Comparison of ENCODE assay signal across 18 cellular contexts in the genomic region with DNA sequence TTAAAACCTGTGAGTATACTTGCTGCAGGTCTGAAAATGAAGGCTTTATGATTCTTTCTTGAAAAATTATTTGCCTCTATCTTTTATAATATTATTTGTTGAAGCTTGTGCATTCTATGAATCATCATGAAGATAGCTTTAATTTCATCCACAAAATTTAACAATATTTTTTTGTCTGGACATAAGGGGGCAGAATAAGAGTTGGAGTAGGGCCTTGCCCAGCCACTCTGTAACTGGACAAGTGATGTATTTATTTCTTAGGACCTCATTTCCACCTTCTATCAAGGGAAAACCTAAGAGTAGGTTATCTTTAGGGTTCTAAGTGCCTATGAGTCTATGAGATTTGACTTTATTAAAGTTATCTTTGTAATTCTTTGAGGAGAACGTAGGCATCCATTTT. TPM values are rescaled to one million over a fixed set of nuclear protein-coding genes. Genes with fewer than 3 reads are reported as not detected.
DNase-seq lines count a peak whose midpoint lies in the region; ATAC-seq and TF ChIP-seq lines count a peak whose summit lies in the region.
"Had no signal": no experiment of that assay in that cellular context is flagged by ENCODE, and none has a peak within 500 bp of the region (broad histone marks: within the 10 kb centered on the region; RNA-seq: fewer than 3 reads in every experiment).

No MANE protein-coding gene starts in this region.

- H3K4me1 ChIP-seq in SK-N-SH (ENCODE audit: control insufficient read depth in 1 of 2, insufficient read depth in 2 of 2, low read depth in 1 of 2, low read length in 1 of 2) (no peaks in the 10 kb centered on the region), PC-3 (ENCODE audit: insufficient read depth, low read length) (no peaks in the 10 kb centered on the region), GM23248 (ENCODE audit: insufficient read depth) (no peaks in the 10 kb centered on the region)

- H3K4me2 ChIP-seq in SK-N-SH (no peak overlapping the region), PC-3 (ENCODE audit: low read length) (no peak overlapping the region), GM23248 (ENCODE audit: unreplicated experiment) (no peak overlapping the region)

- H3K27me3 ChIP-seq in SK-N-SH (ENCODE audit: insufficient read depth) (no peaks in the 10 kb centered on the region), PC-3 (ENCODE audit: low read length) (no peaks in the 10 kb centered on the region), GM23248 (replicated peaks; ENCODE audit: insufficient read depth) (no peaks in the 10 kb centered on the region)

- in situ Hi-C loops in GM23248 (cut with MboI): no loop called here

- H3K9me3 Mint-ChIP-seq in osteocyte (ENCODE audit: unreplicated experiment): peaks cover 8% of the 10 kb centered on the region

- TF ChIP-seq RAD21 in SK-N-SH (IDR thresholded peaks at IDR 0.05; ENCODE audit: low read length): peak; percentile 41

- H3K27ac ChIP-seq in SK-N-SH (ENCODE audit: low read depth in 2 of 2, low read length in 1 of 2): no peak overlapping the region
- no peak overlapping the region for H3K27ac ChIP-seq in PC-3 (ENCODE audit: low read length)
- no peak overlapping the region for H3K27ac ChIP-seq in GM23248

- TF ChIP-seq CTCF in SK-N-SH (IDR thresholded peaks at IDR 0.05) (no peak), PC-3 (conservative IDR thresholded peaks at IDR 0.05; ENCODE audit: low read depth, low read length) (0 out of 2 replicates have a peak, but pooled peaks have one; percentile 15), fibroblast of the aortic adventitia (IDR thresholded peaks at IDR 0.05; ENCODE audit: insufficient read depth, low read length) (no peak), osteocyte (IDR thresholded peaks at IDR 0.05) (peak; percentile 36)

- H4K20me1 ChIP-seq in SK-N-SH (ENCODE audit: insufficient read depth) (no peaks in the 10 kb centered on the region), PC-3 (ENCODE audit: low read length) (no peaks in the 10 kb centered on the region), GM23248 (ENCODE audit: insufficient read depth) (no peaks in the 10 kb centered on the region)

- no peak overlapping the region for H3K4me3 ChIP-seq in SK-N-SH (ENCODE audit: low read depth in 2 of 2, low read length in 1 of 2)
- H3K4me3 ChIP-seq in PC-3 (ENCODE audit: low read length): no peak overlapping the region
- H3K4me3 ChIP-seq in fibroblast of the aortic adventitia (ENCODE audit: low read depth, low read length): no peak overlapping the region
- no peak overlapping the region for H3K4me3 ChIP-seq in GM23248
- H3K4me3 ChIP-seq: K562 had no signal

- ATAC-seq in SK-N-SH treated with all-trans-retinoic acid at 6 μM for 48 hours (no peak), PC-3 (no peak), GM19397 (IDR thresholded peaks at IDR 0.05; ENCODE audit: unreplicated experiment) (no peak)
- ATAC-seq: K562 had no signal

- no peak overlapping the region for H3K4me3 Mint-ChIP-seq in osteocyte (ENCODE audit: unreplicated experiment)

- H3K27ac Mint-ChIP-seq in osteocyte (ENCODE audit: unreplicated experiment): no peak overlapping the region

- H3K4me1 Mint-ChIP-seq in osteocyte (ENCODE audit: unreplicated experiment): no peaks in the 10 kb centered on the region

- H3K9me2 ChIP-seq in SK-N-SH: no peaks in the 10 kb centered on the region
- H3K9me2 ChIP-seq in PC-3 (replicated peaks; ENCODE audit: low read length): no peaks in the 10 kb centered on the region
- H3K9me2 ChIP-seq in GM23248 (ENCODE audit: insufficient read depth): no peaks in the 10 kb centered on the region

- no peak for TF ChIP-seq EP300 in SK-N-SH (IDR thresholded peaks at IDR 0.05; ENCODE audit: borderline replicate concordance in 1 of 2, low read depth in 1 of 2, low read length in 1 of 2)

- H3K79me2 ChIP-seq in SK-N-SH (ENCODE audit: insufficient read depth) (no peaks in the 10 kb centered on the region), PC-3 (ENCODE audit: low read length) (no peaks in the 10 kb centered on the region), GM23248 (ENCODE audit: insufficient read depth) (no peaks in the 10 kb centered on the region)

- POLR2A ChIA-PET in SK-N-SH (lab: Yijun Ruan, JAX) (no interaction called here), PC-3 (lab: Charles Lee; ENCODE audit: unreplicated experiment) (no interaction called here)

- intact Hi-C loops in PC-3 (cut with micrococcal nuclease): loop anchor here (1.0 to 2.0 kb wide), 2 partner anchors 65 to 203 kb away; no protein-coding TSS in a partner anchor

- no TSS peak for BruUV-seq in PC-3 (replicated peaks; lab: Mats Ljungman, UMichigan)

- H2AFZ ChIP-seq in SK-N-SH (ENCODE audit: low read depth) (no peak overlapping the region), PC-3 (ENCODE audit: low read length) (no peak overlapping the region), GM23248 (no peak overlapping the region)

- H3K9ac ChIP-seq in SK-N-SH: no peak overlapping the region
- H3K9ac ChIP-seq in PC-3 (ENCODE audit: low read length): no peak overlapping the region
- H3K9ac ChIP-seq in GM23248: no peak overlapping the region

- H3K36me3 Mint-ChIP-seq in osteocyte (ENCODE audit: unreplicated experiment): peaks cover 9% of the 10 kb centered on the region

- CTCF ChIA-PET in SK-N-SH (lab: Yijun Ruan, JAX) (interaction anchor here (0.6 to 1.4 kb wide), 5 partner anchors 14 to 468 kb away, joined by 3 to 7 read pairs (median 3); partner anchors contain the start of gene PDS5B), PC-3 (lab: Charles Lee) (interaction anchor here (0.6 kb wide), 1 partner anchor 582 kb away, joined by 3 read pairs; no protein-coding TSS in a partner anchor)

- no peaks in the 10 kb centered on the region for H3K27me3 Mint-ChIP-seq in osteocyte (ENCODE audit: unreplicated experiment)

- no peak for DNase-seq in SK-N-SH
- DNase-seq in PC-3: no peak
- peak; percentile 14 for DNase-seq in fibroblast of the aortic adventitia (ENCODE audit: low read depth)
- no peak for DNase-seq in osteocyte (ENCODE audit: extremely low spot score, unreplicated experiment)
- DNase-seq in NCI-H2029 (lab: John Stamatoyannopoulos, UW): no peak
- DNase-seq in GM23248: no peak
- DNase-seq: 8988T, C1 segment of cervical spinal cord, DMS 273 treated with DMSO at 0.1 percent for 48 hours, GOT3, NCI-H1436, NCI-H2029 treated with DMSO at 0.1 percent for 48 hours, NCI-H510A treated with DMSO at 0.1 percent for 48 hours, OCI-M1, RPMI8226 had no signal

- H3F3A ChIP-seq in SK-N-SH (replicated peaks; ENCODE audit: insufficient read depth): no peaks in the 10 kb centered on the region
- no peaks in the 10 kb centered on the region for H3F3A ChIP-seq in PC-3 (ENCODE audit: low read length, unreplicated experiment)
- H3F3A ChIP-seq in GM23248 (ENCODE audit: insufficient read depth): no peaks in the 10 kb centered on the region

- H3K36me3 ChIP-seq in SK-N-SH (replicated peaks in 1 of 2; ENCODE audit: control insufficient read depth in 1 of 2, insufficient read depth in 2 of 2, low read length in 1 of 2) (peaks cover 10 to 17% of the 10 kb centered on the region in 2 experiments), PC-3 (ENCODE audit: low read depth, low read length) (peaks cover 13% of the 10 kb centered on the region), GM23248 (ENCODE audit: low read depth) (no peaks in the 10 kb centered on the region)

- no peaks in the 10 kb centered on the region for H3K9me3 ChIP-seq in SK-N-SH
- H3K9me3 ChIP-seq in PC-3 (ENCODE audit: low read length): no peaks in the 10 kb centered on the region
- no peaks in the 10 kb centered on the region for H3K9me3 ChIP-seq in GM23248 (ENCODE audit: low read depth)

- WGBS in SK-N-SH (ENCODE audit: low lambda C conversion rate): 100% methylated on average over 1 of the region's 1 CpG
- 100% methylated on average over 1 of the region's 1 CpG for WGBS in GM23248 (ENCODE audit: low coverage in 1 of 2, low lambda C conversion rate in 2 of 2, missing lambda C conversion rate in 2 of 2), 2 experiments

TF ChIP-seq in SK-N-SH, 30 proteins besides CTCF, POLR2A, EP300 and RAD21 (continues in another document):
- TF ChIP-seq, protein P1, sequence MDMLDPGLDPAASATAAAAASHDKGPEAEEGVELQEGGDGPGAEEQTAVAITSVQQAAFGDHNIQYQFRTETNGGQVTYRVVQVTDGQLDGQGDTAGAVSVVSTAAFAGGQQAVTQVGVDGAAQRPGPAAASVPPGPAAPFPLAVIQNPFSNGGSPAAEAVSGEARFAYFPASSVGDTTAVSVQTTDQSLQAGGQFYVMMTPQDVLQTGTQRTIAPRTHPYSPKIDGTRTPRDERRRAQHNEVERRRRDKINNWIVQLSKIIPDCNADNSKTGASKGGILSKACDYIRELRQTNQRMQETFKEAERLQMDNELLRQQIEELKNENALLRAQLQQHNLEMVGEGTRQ (IDR thresholded peaks at IDR 0.05; ENCODE audit: borderline replicate concordance, low read depth, low read length): no peak
- no peak for TF ChIP-seq RCOR1 (IDR thresholded peaks at IDR 0.05; ENCODE audit: low read length)
- no peak for TF ChIP-seq CHD2 (IDR thresholded peaks at IDR 0.05; ENCODE audit: low read length, partially characterized antibody)
- TF ChIP-seq POLR2AphosphoS5 (IDR thresholded peaks at IDR 0.05; ENCODE audit: low read depth, low read length): no peak
- TF ChIP-seq YY1 (IDR thresholded peaks at IDR 0.05; ENCODE audit: low read depth): no peak
- TF ChIP-seq RFX5 (IDR thresholded peaks at IDR 0.05; ENCODE audit: low read length): no peak

TF ChIP-seq in SK-N-SH treated with all-trans-retinoic acid at 6 μM for 48 hours, 23 proteins besides CTCF, POLR2A, EP300 and RAD21 (continues in another document):
- TF ChIP-seq ISL1 (CRISPR knock-in tag; IDR thresholded peaks at IDR 0.05) (no peak), PATZ1 (CRISPR knock-in tag; IDR thresholded peaks at IDR 0.05; ENCODE audit: borderline replicate concordance) (no peak)

RNA-seq across cellular contexts. Expression of gene N4BP2L1, which starts 49.9 kb away (rescaled TPM):
- polyA plus RNA-seq in SK-N-SH (2012; rRNA removed) (1.2 and 1.3 TPM in 2 replicates), GM23248 (2016; fragmentation: Nextera tagmentation; extraction: Ambion mirVana) (0.80 and 1.4 TPM in 2 replicates)
- 1.2 and 1.4 TPM in 2 replicates for polyA plus RNA-seq in SK-N-SH (2012; cell fraction: cytosol; rRNA removed)
- polyA plus RNA-seq in SK-N-SH (2012; cell fraction: nucleus; rRNA removed): 3.8 and 4.8 TPM in 2 replicates
- total RNA-seq in PC-3 (2014; rRNA removed) (0.15 and 0.17 TPM in 2 replicates), fibroblast of the aortic adventitia (ENCODE audit: low replicate concordance) (1.9 and 9.5 TPM in 2 replicates), osteocyte (9.8 and 10.2 TPM in 2 replicates)
- total RNA-seq in GM23248 (2014; rRNA removed; shearing (Covaris generic)): 1.1 and 1.2 TPM in 2 replicates

Comparison
In these comparisons a context has a peak if more than half of its experiments do, and no peak if none do; other contexts are left out.
1. CTCF ChIP-seq: peak in PC-3 (single experiment) and osteocyte (single experiment); none in SK-N-SH (single experiment) and fibroblast of the aortic adventitia (single experiment).